9 cellular contexts compared by ENCODE assay signal in the genomic region with DNA sequence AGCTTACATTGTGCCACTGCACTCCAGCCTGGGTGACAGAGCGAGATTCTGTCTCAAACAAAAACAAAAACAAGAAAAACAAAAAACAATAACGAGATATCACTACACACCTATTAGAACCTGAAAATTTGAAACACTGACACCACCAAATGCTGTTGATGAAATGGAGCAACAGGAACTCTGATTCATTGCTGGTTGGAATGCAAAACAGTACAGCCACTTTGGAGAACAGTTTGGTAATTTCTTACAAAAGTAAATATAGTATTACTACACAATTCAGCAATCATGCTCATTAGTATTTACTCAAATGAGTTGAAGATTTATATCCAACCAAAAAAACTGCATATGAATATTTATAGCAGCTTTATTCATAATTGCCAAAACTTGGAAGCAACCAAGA.
"Had no signal": no experiment of that assay in that cellular context is flagged by ENCODE, and none has a peak within 500 bp of the region (broad histone marks: within the 10 kb centered on the region; RNA-seq: fewer than 3 reads in every experiment).

No MANE protein-coding gene starts in this region.

- DNase-seq: GM23248, GOT3, H9, HCEC 1CT, HFFc6, IMR-90, KG1 had no signal

- ATAC-seq: K562 had no signal

- H3K4me3 ChIP-seq: GM23248, K562 had no signal

- FAIRE-seq: HTR-8/SVneo, K562 had no signal

- H3K27ac ChIP-seq: GM23248 had no signal
